Comparison of ENCODE assay signal across 28 cellular contexts in genomic region chr16:82895843-82896242, GRCh38.
"Had no signal": no experiment of that assay in that cellular context is flagged by ENCODE, and none has a peak within 500 bp of the region (broad histone marks: within the 10 kb centered on the region; RNA-seq: fewer than 3 reads in every experiment).

No MANE protein-coding gene starts in this region.

- H3K27ac ChIP-seq: heart left ventricle, left ventricle myocardium inferior, neural progenitor cell, neutrophil, parathyroid adenoma, psoas muscle, right lobe of liver, stomach, testis, thyroid gland, transverse colon, upper lobe of left lung had no signal

- H3K4me1 ChIP-seq: neural progenitor cell, parathyroid adenoma, right lobe of liver, testis, thyroid gland, upper lobe of left lung had no signal

- H3K4me3 ChIP-seq: heart left ventricle, left ventricle myocardium inferior, neural progenitor cell, psoas muscle, right lobe of liver, smooth muscle cell, stomach, testis, thyroid gland, transverse colon, upper lobe of left lung had no signal

- ATAC-seq: heart left ventricle; left colon; naive thymus-derived CD8-positive, alpha-beta T cell; psoas muscle; right lobe of liver; stimulated activated memory B cell treated with anti-CD40 and anti-IgM and Interleukin-4, amounts not matched to agents 10 μg/mL and 1 μg/mL and 100 μg/mL, for 72 hours; stimulated activated naive CD8-positive, alpha-beta T cell treated with anti-CD3 and anti-CD28 coated beads, Interleukin-15, Interleukin-2, amounts not matched to agents 100 U/mL and 50 U/mL, for 24 hours had no signal

- H3K9me3 ChIP-seq: heart left ventricle, left ventricle myocardium inferior, neutrophil, psoas muscle, right lobe of liver, stomach, testis, thyroid gland, transverse colon, upper lobe of left lung had no signal

- H3K27me3 ChIP-seq: heart left ventricle, neural progenitor cell, neutrophil, right lobe of liver, stomach, testis, thyroid gland, transverse colon, upper lobe of left lung had no signal

- DNase-seq: heart left ventricle; hypothalamus; immature natural killer cell; kidney; left colon; left ventricle myocardium inferior; mammary epithelial cell; mesenchymal stem cell; naive thymus-derived CD8-positive, alpha-beta T cell; nephron progenitor cell; occipital lobe; psoas muscle; right lobe of liver; stimulated activated CD4-positive, alpha-beta T cell treated with anti-CD3 and anti-CD28 coated beads, Interleukin-1b, Interleukin-23, amount 100 ng/mL, for 48 hours; stimulated activated CD4-positive, alpha-beta T cell treated with anti-CD3 and anti-CD28 coated beads, Interleukin-2, amount 100 ng/mL, for 48 hours; stimulated activated CD4-positive, alpha-beta T cell treated with anti-CD3 and anti-CD28 coated beads, Interleukin-4, amount 100 ng/mL, for 4 hours; stimulated activated CD8-positive, alpha-beta memory T cell treated with anti-CD3 and anti-CD28 coated beads, Interleukin-4, amount 100 ng/mL, for 48 hours; stimulated activated naive CD8-positive, alpha-beta T cell treated with anti-CD3 and anti-CD28 coated beads, Interleukin-15, Interleukin-2, amounts not matched to agents 100 U/mL and 50 U/mL, for 24 hours; stomach; testis; thyroid gland; transverse colon; upper lobe of left lung had no signal

- H3K36me3 ChIP-seq: heart left ventricle, left ventricle myocardium inferior, neural progenitor cell, neutrophil, right lobe of liver, stomach, thyroid gland, transverse colon, upper lobe of left lung had no signal
